Comparison of ENCODE assay signal across 11 cellular contexts in the genomic region with DNA sequence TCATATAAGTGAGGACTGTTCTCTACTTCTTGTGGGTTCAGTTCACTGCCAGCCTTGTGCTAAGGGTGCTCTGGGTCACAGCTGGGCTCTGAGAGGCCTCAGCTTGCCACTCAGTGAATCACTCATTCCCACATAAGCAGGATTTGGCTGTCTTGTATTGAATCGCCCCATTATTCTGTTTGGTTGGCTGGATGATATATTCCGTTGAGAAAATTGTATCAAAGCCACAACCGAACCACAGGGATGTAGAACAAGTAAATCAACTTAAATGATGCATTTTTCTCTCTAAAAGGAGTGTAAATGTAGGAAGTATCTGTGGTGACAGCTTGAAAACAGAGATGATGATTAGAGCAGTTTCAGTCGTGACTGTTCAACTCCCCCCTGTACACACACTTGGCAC. TPM values are rescaled to one million over a fixed set of nuclear protein-coding genes. Genes with fewer than 3 reads are reported as not detected.
DNase-seq lines count a peak whose midpoint lies in the region; ATAC-seq and TF ChIP-seq lines count a peak whose summit lies in the region.
"Had no signal": no experiment of that assay in that cellular context is flagged by ENCODE, and none has a peak within 500 bp of the region (broad histone marks: within the 10 kb centered on the region; RNA-seq: fewer than 3 reads in every experiment).

No MANE protein-coding gene starts in this region.

- H3K36me3 ChIP-seq in left lung, result no peaks in the 10 kb centered on the region
- no peaks in the 10 kb centered on the region for H3K36me3 ChIP-seq in body of pancreas (replicated peaks in 1 of 2; ENCODE audit: insufficient read depth in 1 of 2, low read depth in 2 of 2)
- H3K36me3 ChIP-seq: lower lobe of right lung, thyroid gland had no signal

- DNase-seq in AG08395 (ENCODE audit: low spot score) (peak; percentile 49), GM04504 (ENCODE audit: low read depth) (peak; percentile 43), left lung (no peak), HUDEP-2 (lab: John Stamatoyannopoulos, UW; ENCODE audit: unreplicated experiment in 76 of 76) (no peak), body of pancreas (no peak), DMS114 treated with DMSO at 0.1 percent for 48 hours (lab: John Stamatoyannopoulos, UW; ENCODE audit: unreplicated experiment) (no peak), NCI-H1930 (lab: John Stamatoyannopoulos, UW) (no peak)
- DNase-seq: lower lobe of right lung, thyroid gland had no signal

- peak; percentile 71 for ATAC-seq in activated T-helper 17 cell treated with anti-CD3 and anti-CD28 coated beads, Interleukin-2, amount 50 U/mL, for 72 hours (replicated peaks)
- ATAC-seq in left lung, result peak; percentile 14
- ATAC-seq in body of pancreas, result no peak
- ATAC-seq: lower lobe of right lung had no signal

- intact Hi-C loops in left lung (cut with DNase I) (no loop called here), body of pancreas (cut with DNase I) (no loop called here)

- no peak for TF ChIP-seq CTCF in left lung (IDR thresholded peaks at IDR 0.05)
- TF ChIP-seq CTCF in body of pancreas (IDR thresholded peaks at IDR 0.05), result no peak

- WGBS in body of pancreas, 2 donors, result 73 to 86% methylated on average over 4 of the region's 4 CpGs

- no peak overlapping the region for H3K27ac ChIP-seq in left lung
- H3K27ac ChIP-seq in body of pancreas, result no peak overlapping the region
- H3K27ac ChIP-seq: HL-60, lower lobe of right lung, thyroid gland had no signal

- H3K9me3 ChIP-seq in left lung (no peaks in the 10 kb centered on the region), body of pancreas (no peaks in the 10 kb centered on the region)
- H3K9me3 ChIP-seq: lower lobe of right lung, thyroid gland had no signal

- H3K36me3 Mint-ChIP-seq in activated T-helper 17 cell treated with anti-CD3 and anti-CD28 coated beads, Interleukin-2, amount 50 U/mL, for 72 hours (ENCODE audit: low read depth), result peaks cover 59% of the 10 kb centered on the region

- H3K27ac Mint-ChIP-seq in activated T-helper 17 cell treated with anti-CD3 and anti-CD28 coated beads, Interleukin-2, amount 50 U/mL, for 72 hours, result peak overlapping the region; percentile 96

- H3K27me3 ChIP-seq in left lung (no peaks in the 10 kb centered on the region), body of pancreas (no peaks in the 10 kb centered on the region)
- H3K27me3 ChIP-seq: thyroid gland had no signal

- H3K27me3 Mint-ChIP-seq in activated T-helper 17 cell treated with anti-CD3 and anti-CD28 coated beads, Interleukin-2, amount 50 U/mL, for 72 hours, result no peaks in the 10 kb centered on the region

- H3K4me3 ChIP-seq in left lung (no peak overlapping the region), body of pancreas (no peak overlapping the region)
- H3K4me3 ChIP-seq: lower lobe of right lung, thyroid gland had no signal

- peaks cover 71% of the 10 kb centered on the region for H3K4me1 Mint-ChIP-seq in activated T-helper 17 cell treated with anti-CD3 and anti-CD28 coated beads, Interleukin-2, amount 50 U/mL, for 72 hours

- H3K9me3 Mint-ChIP-seq in activated T-helper 17 cell treated with anti-CD3 and anti-CD28 coated beads, Interleukin-2, amount 50 U/mL, for 72 hours, result peaks cover 4% of the 10 kb centered on the region

- TF ChIP-seq POLR2A in body of pancreas (IDR thresholded peaks at IDR 0.05), result no peak

- peak overlapping the region; percentile 81 for H3K4me3 Mint-ChIP-seq in activated T-helper 17 cell treated with anti-CD3 and anti-CD28 coated beads, Interleukin-2, amount 50 U/mL, for 72 hours

- H3K4me1 ChIP-seq in left lung (no peaks in the 10 kb centered on the region), body of pancreas (peaks cover 30% of the 10 kb centered on the region)
- H3K4me1 ChIP-seq: thyroid gland had no signal

RNA-seq across cellular contexts. Expression of a gene that starts 39.6 kb away (rescaled TPM):
- 10 to 100 TPM; 59.6 to 76.7 TPM for total RNA-seq in activated T-helper 17 cell treated with anti-CD3 and anti-CD28 coated beads, Interleukin-2, amount 50 U/mL, for 72 hours
- 10 to 100 TPM; 12.2 to 19.3 TPM for total RNA-seq in left lung
- total RNA-seq in body of pancreas, result 10 to 100 TPM; 20.1 to 21.8 TPM

Comparison
In these comparisons a context has a peak if more than half of its experiments do, and no peak if none do; other contexts are left out.
1. DNase-seq: peak in AG08395 (single experiment) and GM04504 (single experiment); none in left lung (0 of 2), HUDEP-2 (0 of 76), body of pancreas (0 of 4), DMS114 treated with DMSO at 0.1 percent for 48 hours (single experiment) and NCI-H1930 (0 of 2).